In genomic region chr4:88458091-88458740, GRCh38 we compare ENCODE assay signal across 1 cellular context.
TF ChIP-seq lines count a peak whose summit lies in the region.

No MANE protein-coding gene starts in this region.

TF ChIP-seq in H1, 55 proteins besides CTCF, POLR2A, EP300 and RAD21 (continued from another document):
- no peak for TF ChIP-seq CHD1 (IDR thresholded peaks at IDR 0.05; ENCODE audit: low read depth, low read length)
- TF ChIP-seq RFX5 (IDR thresholded peaks at IDR 0.05; ENCODE audit: borderline replicate concordance, low read depth, low read length): no peak
- no peak for TF ChIP-seq TAF1 (IDR thresholded peaks at IDR 0.05; ENCODE audit: low read depth, low read length)
- TF ChIP-seq, protein P1, sequence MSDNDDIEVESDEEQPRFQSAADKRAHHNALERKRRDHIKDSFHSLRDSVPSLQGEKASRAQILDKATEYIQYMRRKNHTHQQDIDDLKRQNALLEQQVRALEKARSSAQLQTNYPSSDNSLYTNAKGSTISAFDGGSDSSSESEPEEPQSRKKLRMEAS (IDR thresholded peaks at IDR 0.05): no peak
- no peak for TF ChIP-seq CBX5 (IDR thresholded peaks at IDR 0.05; ENCODE audit: low read depth, low read length)
- TF ChIP-seq TCF12 (IDR thresholded peaks at IDR 0.05; ENCODE audit: low read depth, low read length): no peak
- TF ChIP-seq NANOG (IDR thresholded peaks at IDR 0.05; ENCODE audit: insufficient read depth, low read depth, low read length, poor library complexity, severe bottlenecking): no peak
- TF ChIP-seq YY1 (IDR thresholded peaks at IDR 0.05; ENCODE audit: low read depth, low read length): no peak
